In the genomic region with DNA sequence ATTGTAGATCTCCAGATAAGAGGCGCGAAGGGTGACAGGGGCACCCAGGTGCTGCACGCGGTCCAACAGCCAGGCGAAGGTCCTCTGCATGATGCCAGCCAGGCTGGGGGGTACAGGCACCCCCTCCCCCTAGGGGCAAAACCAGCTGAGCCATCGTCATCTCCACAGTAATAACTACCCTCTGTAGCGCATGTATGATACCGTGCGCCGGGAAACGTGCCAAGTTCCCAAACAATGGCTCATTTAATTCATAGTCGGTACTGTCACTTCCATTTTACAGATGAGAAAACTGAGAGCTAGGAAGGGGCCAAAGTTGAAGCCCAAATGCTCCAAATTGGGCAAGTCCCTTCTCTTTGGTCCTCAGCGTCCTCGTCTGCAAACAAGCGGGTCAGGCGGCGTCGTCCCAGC, we compare ENCODE assay signal across 9 cellular contexts. TPM values are rescaled to one million over a fixed set of nuclear protein-coding genes. Genes with fewer than 3 reads are reported as not detected.
DNase-seq lines count a peak whose midpoint lies in the region; ATAC-seq and TF ChIP-seq lines count a peak whose summit lies in the region.
"Had no signal": no experiment of that assay in that cellular context is flagged by ENCODE, and none has a peak within 500 bp of the region (broad histone marks: within the 10 kb centered on the region; RNA-seq: fewer than 3 reads in every experiment).

No MANE protein-coding gene starts in this region.

- TF ChIP-seq CTCF in epithelial cell of proximal tubule (conservative IDR thresholded peaks at IDR 0.05; ENCODE audit: low read depth, low read length) (no peak), osteocyte (IDR thresholded peaks at IDR 0.05) (no peak)

- no peak for ATAC-seq in HG03108 (IDR thresholded peaks at IDR 0.05; ENCODE audit: unreplicated experiment)
- ATAC-seq in GM19351 (IDR thresholded peaks at IDR 0.05; ENCODE audit: unreplicated experiment): no peak

- H3K27ac Mint-ChIP-seq in osteocyte (ENCODE audit: unreplicated experiment): no peak overlapping the region

- H3K9me3 Mint-ChIP-seq in osteocyte (ENCODE audit: unreplicated experiment): peaks cover 2% of the 10 kb centered on the region

- DNase-seq in COLO829 (ENCODE audit: low spot score) (peak; percentile 42), M059J (ENCODE audit: low read depth) (peak; percentile 37), epithelial cell of proximal tubule (ENCODE audit: low read depth) (no peak), osteocyte (ENCODE audit: extremely low spot score, unreplicated experiment) (no peak), NCI-H510A treated with DMSO at 0.1 percent for 48 hours (lab: John Stamatoyannopoulos, UW) (no peak), NCI-H187 treated with DMSO at 0.1 percent for 48 hours (lab: John Stamatoyannopoulos, UW) (no peak)

- peaks cover 16% of the 10 kb centered on the region for H3K27me3 Mint-ChIP-seq in osteocyte (ENCODE audit: unreplicated experiment)

- peak overlapping the region; percentile 38 for H3K4me3 Mint-ChIP-seq in osteocyte (ENCODE audit: unreplicated experiment)

- peaks cover 8% of the 10 kb centered on the region for H3K4me1 Mint-ChIP-seq in osteocyte (ENCODE audit: unreplicated experiment)

- H3K36me3 Mint-ChIP-seq in osteocyte (ENCODE audit: unreplicated experiment): peaks cover 6% of the 10 kb centered on the region

- H3K4me3 ChIP-seq in epithelial cell of proximal tubule (ENCODE audit: low read depth, low read length): peak overlapping the region; percentile 79

RNA-seq across cellular contexts. Expression of gene KIF12, which starts 1.5 kb away (rescaled TPM):
- total RNA-seq in M059J (2014; rRNA removed; shearing (Covaris generic)): 0.12 TPM in 1 of 2 replicates, not detected in the other
- total RNA-seq in epithelial cell of proximal tubule (13.5 and 39.3 TPM in 2 replicates), osteocyte (0.47 and 0.64 TPM in 2 replicates)
- total RNA-seq: NCI-H460 had no signal

RNA-seq across cellular contexts. Expression of gene AMBP, which starts 19.5 kb away (rescaled TPM):
- total RNA-seq in M059J (2014; rRNA removed; shearing (Covaris generic)): 0.10 TPM in 1 of 2 replicates, not detected in the other
- total RNA-seq in epithelial cell of proximal tubule (not detected in 2 replicates), osteocyte (not detected in 2 replicates)

RNA-seq across cellular contexts. Expression of gene COL27A1, which starts 57.7 kb away (rescaled TPM):
- total RNA-seq in M059J (2014; rRNA removed; shearing (Covaris generic)): 0.44 and 2.0 TPM in 2 replicates
- total RNA-seq in epithelial cell of proximal tubule (8.5 and 9.1 TPM in 2 replicates), osteocyte (44.4 and 44.8 TPM in 2 replicates)

Comparison
In these comparisons a context has a peak if more than half of its experiments do, and no peak if none do; other contexts are left out.
1. DNase-seq: peak in COLO829 (single experiment) and M059J (single experiment); none in epithelial cell of proximal tubule (single experiment), osteocyte (single experiment), NCI-H510A treated with DMSO at 0.1 percent for 48 hours (single experiment) and NCI-H187 treated with DMSO at 0.1 percent for 48 hours (single experiment).